19 cellular contexts compared by ENCODE assay signal in genomic region chr13:106905380-106906259, GRCh38.
"Had no signal": no experiment of that assay in that cellular context is flagged by ENCODE, and none has a peak within 500 bp of the region (broad histone marks: within the 10 kb centered on the region; RNA-seq: fewer than 3 reads in every experiment).

No MANE protein-coding gene starts in this region.

- H3K9me3 ChIP-seq: gastroesophageal sphincter, prostate gland, spleen, thoracic aorta, upper lobe of left lung had no signal

- H3K27ac Mint-ChIP-seq: activated B cell treated with CpG ODN at 0.5 μM for 24 hours; activated CD4-positive, alpha-beta memory T cell treated with anti-CD3 and anti-CD28 coated beads for 36 hours; activated T-helper 1 cell treated with anti-CD3 and anti-CD28 coated beads, Interleukin-12 subunit alpha, Interleukin-12 subunit beta, Interleukin-2, Interleukin-4 antibody, amounts not matched to agents 30 ng/mL and 10 ng/mL and 1 ng/mL, durations not matched to agents 14 hours and 24 hours and 36 hours; stimulated activated naive B cell treated with anti-CD40 and anti-IgM and Interleukin-4, amounts not matched to agents 10 μg/mL and 1 μg/mL and 100 μg/mL, for 72 hours had no signal

- H3K27ac ChIP-seq: gastroesophageal sphincter, prostate gland, spleen, thoracic aorta had no signal

- H3K36me3 ChIP-seq: gastroesophageal sphincter, prostate gland, spleen, thoracic aorta, upper lobe of left lung had no signal

- ATAC-seq: gastroesophageal sphincter; left colon; stimulated activated naive B cell treated with anti-CD40 and anti-IgM and Interleukin-4, amounts not matched to agents 10 μg/mL and 1 μg/mL and 100 μg/mL, for 72 hours had no signal

- H3K27me3 ChIP-seq: gastroesophageal sphincter, spleen, upper lobe of left lung had no signal

- DNase-seq: activated B cell treated with CpG ODN at 0.5 μM for 24 hours; activated CD4-positive, alpha-beta memory T cell treated with anti-CD3 and anti-CD28 coated beads for 36 hours; activated CD4-positive, alpha-beta T cell treated with anti-CD3 and anti-CD28 coated beads for 4 hours; activated naive CD4-positive, alpha-beta T cell; activated T-cell treated with anti-CD3 and anti-CD28 coated beads for 4 hours; cerebellar nuclear complex; cortex of kidney; left colon; midbrain; spleen; stimulated activated CD4-positive, alpha-beta T cell treated with anti-CD3 and anti-CD28 coated beads, Interleukin-4, amount 100 ng/mL, for 4 hours; stimulated activated naive B cell treated with anti-CD40 and anti-IgM and Interleukin-4, amounts not matched to agents 10 μg/mL and 1 μg/mL and 100 μg/mL, for 72 hours; T-helper 1 cell; T-helper 9 cell had no signal

- H3K4me1 ChIP-seq: gastroesophageal sphincter, prostate gland, spleen, upper lobe of left lung had no signal

- H3K4me3 Mint-ChIP-seq: activated B cell treated with CpG ODN at 0.5 μM for 24 hours; activated CD4-positive, alpha-beta memory T cell treated with anti-CD3 and anti-CD28 coated beads for 36 hours; activated T-helper 1 cell treated with anti-CD3 and anti-CD28 coated beads, Interleukin-12 subunit alpha, Interleukin-12 subunit beta, Interleukin-2, Interleukin-4 antibody, amounts not matched to agents 30 ng/mL and 10 ng/mL and 1 ng/mL, durations not matched to agents 14 hours and 24 hours and 36 hours; stimulated activated naive B cell treated with anti-CD40 and anti-IgM and Interleukin-4, amounts not matched to agents 10 μg/mL and 1 μg/mL and 100 μg/mL, for 72 hours had no signal

- H3K4me3 ChIP-seq: gastroesophageal sphincter, prostate gland, spleen, thoracic aorta, upper lobe of left lung had no signal

- H3K36me3 Mint-ChIP-seq: activated CD4-positive, alpha-beta memory T cell treated with anti-CD3 and anti-CD28 coated beads for 36 hours; stimulated activated naive B cell treated with anti-CD40 and anti-IgM and Interleukin-4, amounts not matched to agents 10 μg/mL and 1 μg/mL and 100 μg/mL, for 72 hours had no signal

- H3K9me3 Mint-ChIP-seq: activated CD4-positive, alpha-beta memory T cell treated with anti-CD3 and anti-CD28 coated beads for 36 hours; activated T-helper 1 cell treated with anti-CD3 and anti-CD28 coated beads, Interleukin-12 subunit alpha, Interleukin-12 subunit beta, Interleukin-2, Interleukin-4 antibody, amounts not matched to agents 30 ng/mL and 10 ng/mL and 1 ng/mL, durations not matched to agents 14 hours and 24 hours and 36 hours; stimulated activated naive B cell treated with anti-CD40 and anti-IgM and Interleukin-4, amounts not matched to agents 10 μg/mL and 1 μg/mL and 100 μg/mL, for 72 hours had no signal

- H3K4me1 Mint-ChIP-seq: activated B cell treated with CpG ODN at 0.5 μM for 24 hours; stimulated activated naive B cell treated with anti-CD40 and anti-IgM and Interleukin-4, amounts not matched to agents 10 μg/mL and 1 μg/mL and 100 μg/mL, for 72 hours had no signal

- H3K27me3 Mint-ChIP-seq: activated B cell treated with CpG ODN at 0.5 μM for 24 hours had no signal
